1 cellular context compared by ENCODE assay signal in genomic region chr20:31712112-31712553, GRCh38.
TF ChIP-seq lines count a peak whose summit lies in the region.

No MANE protein-coding gene starts in this region.

TF ChIP-seq in HepG2, 621 proteins besides CTCF, POLR2A, EP300 and RAD21 (continued from another document):
- TF ChIP-seq ZNF609 (CRISPR knock-in tag; IDR thresholded peaks at IDR 0.05; ENCODE audit: borderline replicate concordance) (no peak), TRIM24 (CRISPR knock-in tag; IDR thresholded peaks at IDR 0.05) (no peak), GABPA (IDR thresholded peaks at IDR 0.05; ENCODE audit: low read depth, low read length) (no peak), GABPA (CRISPR knock-in tag; IDR thresholded peaks at IDR 0.05; ENCODE audit: low read depth) (no peak), KDM5A (IDR thresholded peaks at IDR 0.05; ENCODE audit: borderline replicate concordance, low read length) (no peak), ZFX (CRISPR knock-in tag; IDR thresholded peaks at IDR 0.05; ENCODE audit: low read depth) (no peak; the same call in 1 of the 2 replicates), KAT2B (IDR thresholded peaks at IDR 0.05; ENCODE audit: borderline replicate concordance, low read depth, low read length) (no peak), ZNF790 (CRISPR knock-in tag; IDR thresholded peaks at IDR 0.05; ENCODE audit: borderline replicate concordance) (no peak), PHF20 (CRISPR knock-in tag; IDR thresholded peaks at IDR 0.05) (no peak), TBP (CRISPR knock-in tag; IDR thresholded peaks at IDR 0.05) (no peak), MAFG (CRISPR knock-in tag; IDR thresholded peaks at IDR 0.05) (no peak), ZBTB38 (CRISPR knock-in tag; IDR thresholded peaks at IDR 0.05) (peak; percentile 80; the same call in 1 of the 2 replicates), ATRX (CRISPR knock-in tag; IDR thresholded peaks at IDR 0.05; ENCODE audit: borderline replicate concordance) (no peak), POGK (CRISPR knock-in tag; conservative IDR thresholded peaks at IDR 0.05) (no peak), GATA4 (IDR thresholded peaks at IDR 0.05; ENCODE audit: borderline replicate concordance, low read depth) (no peak), RFXAP (CRISPR knock-in tag; IDR thresholded peaks at IDR 0.05; ENCODE audit: borderline replicate concordance) (no peak), ZKSCAN5 (CRISPR knock-in tag; IDR thresholded peaks at IDR 0.05) (no peak), ZFP36L2 (CRISPR knock-in tag; IDR thresholded peaks at IDR 0.05) (no peak), CC2D1A (CRISPR knock-in tag; IDR thresholded peaks at IDR 0.05) (no peak), MAZ (IDR thresholded peaks at IDR 0.05; ENCODE audit: borderline replicate concordance, low read depth, low read length) (no peak), MAZ (CRISPR knock-in tag; IDR thresholded peaks at IDR 0.05; ENCODE audit: low read depth) (no peak), HCFC1 (IDR thresholded peaks at IDR 0.05; ENCODE audit: low read depth, low read length) (no peak), YEATS2 (CRISPR knock-in tag; IDR thresholded peaks at IDR 0.05; ENCODE audit: borderline replicate concordance) (0 out of 2 replicates have a peak, but pooled peaks have one; percentile 10), ATF6 (CRISPR knock-in tag; conservative IDR thresholded peaks at IDR 0.05) (no peak), ZBTB39 (CRISPR knock-in tag; IDR thresholded peaks at IDR 0.05) (no peak), TRAFD1 (CRISPR knock-in tag; IDR thresholded peaks at IDR 0.05; ENCODE audit: borderline replicate concordance) (no peak), SETDB1 (CRISPR knock-in tag; IDR thresholded peaks at IDR 0.05; ENCODE audit: borderline replicate concordance) (no peak), SKI (IDR thresholded peaks at IDR 0.05; ENCODE audit: partially characterized antibody) (peak; percentile 44), ZNF710 (CRISPR knock-in tag; IDR thresholded peaks at IDR 0.05; ENCODE audit: borderline replicate concordance) (no peak), ZFAT (CRISPR knock-in tag; conservative IDR thresholded peaks at IDR 0.05) (no peak), RFXANK (CRISPR knock-in tag; IDR thresholded peaks at IDR 0.05) (no peak), PRMT3 (CRISPR knock-in tag; IDR thresholded peaks at IDR 0.05; ENCODE audit: borderline replicate concordance, low read depth) (no peak), YEATS4 (CRISPR knock-in tag; IDR thresholded peaks at IDR 0.05; ENCODE audit: borderline replicate concordance) (no peak), ZNF496 (CRISPR knock-in tag; IDR thresholded peaks at IDR 0.05; ENCODE audit: insufficient replicate concordance) (no peak), ZFP62 (CRISPR knock-in tag; IDR thresholded peaks at IDR 0.05) (no peak), NFE2L1 (CRISPR knock-in tag; IDR thresholded peaks at IDR 0.05; ENCODE audit: borderline replicate concordance) (no peak), ZNF292 (CRISPR knock-in tag; IDR thresholded peaks at IDR 0.05; ENCODE audit: borderline replicate concordance, low read depth) (no peak), ZNF784 (CRISPR knock-in tag; IDR thresholded peaks at IDR 0.05; ENCODE audit: borderline replicate concordance) (no peak), KDM1A (CRISPR knock-in tag; IDR thresholded peaks at IDR 0.05) (no peak; the same call in 1 of the 2 replicates), ZBED4 (CRISPR knock-in tag; IDR thresholded peaks at IDR 0.05; ENCODE audit: borderline replicate concordance) (no peak; the same call in 1 of the 2 replicates), JDP2 (CRISPR knock-in tag; IDR thresholded peaks at IDR 0.05; ENCODE audit: borderline replicate concordance) (no peak), IKZF4 (CRISPR knock-in tag; IDR thresholded peaks at IDR 0.05; ENCODE audit: borderline replicate concordance, low read depth, not compliant biosample characterization) (no peak), ZNF674 (CRISPR knock-in tag; IDR thresholded peaks at IDR 0.05; ENCODE audit: low read depth) (no peak), CREBL2 (CRISPR knock-in tag; IDR thresholded peaks at IDR 0.05; ENCODE audit: borderline replicate concordance) (no peak), ZNF792 (CRISPR knock-in tag; IDR thresholded peaks at IDR 0.05) (peak; percentile 32; the same call in 1 of the 2 replicates)
